ENCODE assay signal across 1 cellular context in the genomic region with DNA sequence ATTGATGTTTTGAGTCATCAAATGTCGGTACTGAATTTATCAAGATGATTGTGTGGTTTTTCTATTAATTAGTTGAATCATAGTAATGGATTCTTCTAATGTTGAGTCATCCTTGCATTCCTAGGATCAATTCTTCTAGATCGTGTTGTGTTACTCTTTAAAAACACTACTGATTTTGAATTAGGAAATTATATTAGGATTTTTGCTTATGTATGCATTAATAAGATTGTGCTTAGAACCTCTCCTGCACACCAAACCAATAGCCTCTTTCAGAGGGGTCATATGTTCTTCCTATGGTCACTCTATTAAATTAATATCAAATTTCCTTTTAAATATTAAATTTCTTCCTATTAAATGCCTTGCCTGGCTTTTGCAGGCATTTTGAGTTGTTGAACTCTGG.
TF ChIP-seq lines count a peak whose summit lies in the region.

No MANE protein-coding gene starts in this region.

TF ChIP-seq in HepG2, 621 proteins besides CTCF, POLR2A, EP300 and RAD21 (continued from another document):
- TF ChIP-seq, protein P1, sequence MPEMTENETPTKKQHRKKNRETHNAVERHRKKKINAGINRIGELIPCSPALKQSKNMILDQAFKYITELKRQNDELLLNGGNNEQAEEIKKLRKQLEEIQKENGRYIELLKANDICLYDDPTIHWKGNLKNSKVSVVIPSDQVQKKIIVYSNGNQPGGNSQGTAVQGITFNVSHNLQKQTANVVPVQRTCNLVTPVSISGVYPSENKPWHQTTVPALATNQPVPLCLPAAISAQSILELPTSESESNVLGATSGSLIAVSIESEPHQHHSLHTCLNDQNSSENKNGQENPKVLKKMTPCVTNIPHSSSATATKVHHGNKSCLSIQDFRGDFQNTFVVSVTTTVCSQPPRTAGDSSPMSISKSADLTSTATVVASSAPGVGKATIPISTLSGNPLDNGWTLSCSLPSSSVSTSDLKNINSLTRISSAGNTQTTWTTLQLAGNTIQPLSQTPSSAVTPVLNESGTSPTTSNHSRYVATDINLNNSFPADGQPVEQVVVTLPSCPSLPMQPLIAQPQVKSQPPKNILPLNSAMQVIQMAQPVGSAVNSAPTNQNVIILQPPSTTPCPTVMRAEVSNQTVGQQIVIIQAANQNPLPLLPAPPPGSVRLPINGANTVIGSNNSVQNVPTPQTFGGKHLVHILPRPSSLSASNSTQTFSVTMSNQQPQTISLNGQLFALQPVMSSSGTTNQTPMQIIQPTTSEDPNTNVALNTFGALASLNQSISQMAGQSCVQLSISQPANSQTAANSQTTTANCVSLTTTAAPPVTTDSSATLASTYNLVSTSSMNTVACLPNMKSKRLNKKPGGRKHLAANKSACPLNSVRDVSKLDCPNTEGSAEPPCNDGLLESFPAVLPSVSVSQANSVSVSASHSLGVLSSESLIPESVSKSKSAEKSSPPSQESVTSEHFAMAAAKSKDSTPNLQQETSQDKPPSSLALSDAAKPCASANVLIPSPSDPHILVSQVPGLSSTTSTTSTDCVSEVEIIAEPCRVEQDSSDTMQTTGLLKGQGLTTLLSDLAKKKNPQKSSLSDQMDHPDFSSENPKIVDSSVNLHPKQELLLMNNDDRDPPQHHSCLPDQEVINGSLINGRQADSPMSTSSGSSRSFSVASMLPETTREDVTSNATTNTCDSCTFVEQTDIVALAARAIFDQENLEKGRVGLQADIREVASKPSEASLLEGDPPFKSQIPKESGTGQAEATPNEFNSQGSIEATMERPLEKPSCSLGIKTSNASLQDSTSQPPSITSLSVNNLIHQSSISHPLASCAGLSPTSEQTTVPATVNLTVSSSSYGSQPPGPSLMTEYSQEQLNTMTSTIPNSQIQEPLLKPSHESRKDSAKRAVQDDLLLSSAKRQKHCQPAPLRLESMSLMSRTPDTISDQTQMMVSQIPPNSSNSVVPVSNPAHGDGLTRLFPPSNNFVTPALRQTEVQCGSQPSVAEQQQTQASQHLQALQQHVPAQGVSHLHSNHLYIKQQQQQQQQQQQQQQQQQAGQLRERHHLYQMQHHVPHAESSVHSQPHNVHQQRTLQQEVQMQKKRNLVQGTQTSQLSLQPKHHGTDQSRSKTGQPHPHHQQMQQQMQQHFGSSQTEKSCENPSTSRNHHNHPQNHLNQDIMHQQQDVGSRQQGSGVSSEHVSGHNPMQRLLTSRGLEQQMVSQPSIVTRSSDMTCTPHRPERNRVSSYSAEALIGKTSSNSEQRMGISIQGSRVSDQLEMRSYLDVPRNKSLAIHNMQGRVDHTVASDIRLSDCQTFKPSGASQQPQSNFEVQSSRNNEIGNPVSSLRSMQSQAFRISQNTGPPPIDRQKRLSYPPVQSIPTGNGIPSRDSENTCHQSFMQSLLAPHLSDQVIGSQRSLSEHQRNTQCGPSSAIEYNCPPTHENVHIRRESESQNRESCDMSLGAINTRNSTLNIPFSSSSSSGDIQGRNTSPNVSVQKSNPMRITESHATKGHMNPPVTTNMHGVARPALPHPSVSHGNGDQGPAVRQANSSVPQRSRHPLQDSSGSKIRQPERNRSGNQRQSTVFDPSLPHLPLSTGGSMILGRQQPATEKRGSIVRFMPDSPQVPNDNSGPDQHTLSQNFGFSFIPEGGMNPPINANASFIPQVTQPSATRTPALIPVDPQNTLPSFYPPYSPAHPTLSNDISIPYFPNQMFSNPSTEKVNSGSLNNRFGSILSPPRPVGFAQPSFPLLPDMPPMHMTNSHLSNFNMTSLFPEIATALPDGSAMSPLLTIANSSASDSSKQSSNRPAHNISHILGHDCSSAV (CRISPR knock-in tag; IDR thresholded peaks at IDR 0.05; ENCODE audit: borderline replicate concordance), result no peak
- TF ChIP-seq ZNF546 (CRISPR knock-in tag; conservative IDR thresholded peaks at IDR 0.05), result no peak
